In the genomic region with DNA sequence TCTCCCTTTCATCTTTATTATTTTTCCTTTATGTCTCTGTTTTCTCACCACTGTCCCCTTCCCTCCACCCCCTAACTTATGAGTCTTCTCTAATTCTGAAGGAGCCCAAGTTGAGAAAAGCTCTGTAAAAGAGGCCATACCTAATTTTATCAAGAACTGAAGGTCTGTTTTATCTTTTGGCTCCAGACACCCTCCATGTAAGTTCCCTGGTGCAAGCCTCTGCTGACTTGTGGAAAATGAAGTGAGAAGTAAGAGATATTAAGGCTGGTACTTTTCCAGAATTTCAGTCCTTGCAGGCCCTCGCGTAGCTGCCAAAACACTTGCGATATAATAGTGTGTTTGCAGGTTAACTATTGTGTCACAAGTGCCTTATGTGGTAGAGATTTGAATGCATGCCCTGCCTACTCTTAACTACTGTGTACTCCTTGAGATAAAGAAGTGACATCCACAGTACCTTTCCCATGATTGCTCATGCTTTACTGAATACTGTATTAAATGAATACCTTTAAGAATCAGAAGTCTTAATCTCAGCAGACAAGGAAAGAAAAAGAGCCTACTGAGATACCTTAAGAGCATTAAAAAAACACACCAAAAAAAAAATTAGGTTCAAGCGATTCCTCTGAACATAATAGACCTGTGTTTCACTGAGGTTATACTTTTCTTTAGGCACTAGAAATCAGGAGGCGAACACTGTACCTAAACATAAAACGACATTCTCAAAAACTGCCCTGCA, we compare ENCODE assay signal across 13 cellular contexts.
DNase-seq lines count a peak whose midpoint lies in the region; FAIRE-seq and TF ChIP-seq lines count a peak whose summit lies in the region.
"Had no signal": no experiment of that assay in that cellular context is flagged by ENCODE, and none has a peak within 500 bp of the region (broad histone marks: within the 10 kb centered on the region; RNA-seq: fewer than 3 reads in every experiment).

No MANE protein-coding gene starts in this region.

- FAIRE-seq in H54 (lab: Jason Lieb, UNC): no peak

- H3K27me3 ChIP-seq in left ventricle myocardium inferior (ENCODE audit: low read depth): peaks cover 97% of the 10 kb centered on the region
- H3K27me3 ChIP-seq in right atrium auricular region: no peaks in the 10 kb centered on the region
- peaks cover 20 to 28% of the 10 kb centered on the region in 2 donors for H3K27me3 ChIP-seq in stomach smooth muscle (ENCODE audit: control insufficient read depth in 1 of 2, insufficient read depth in 2 of 2, low read length in 2 of 2)
- H3K27me3 ChIP-seq: SJCRH30 had no signal

- H3K9me3 ChIP-seq in left ventricle myocardium inferior (replicated peaks) (no peaks in the 10 kb centered on the region), right atrium auricular region (no peaks in the 10 kb centered on the region), stomach smooth muscle (ENCODE audit: control insufficient read depth in 2 of 2, low read length in 2 of 2) (no peaks in the 10 kb centered on the region)
- H3K9me3 ChIP-seq: SJCRH30 had no signal

- H3K4me1 ChIP-seq in left ventricle myocardium inferior: peaks cover 15% of the 10 kb centered on the region
- H3K4me1 ChIP-seq in right atrium auricular region: peaks cover 0 to 8% of the 10 kb centered on the region in 2 donors
- peaks cover 6% of the 10 kb centered on the region for H3K4me1 ChIP-seq in stomach smooth muscle (ENCODE audit: control insufficient read depth, insufficient read depth, low read length)
- H3K4me1 ChIP-seq: SJCRH30 had no signal

- no peaks in the 10 kb centered on the region for H3K36me3 ChIP-seq in left ventricle myocardium inferior
- no peaks in the 10 kb centered on the region for H3K36me3 ChIP-seq in right atrium auricular region
- H3K36me3 ChIP-seq in stomach smooth muscle (ENCODE audit: control insufficient read depth in 2 of 2, insufficient read depth in 2 of 2, low read length in 2 of 2): no peaks in the 10 kb centered on the region
- H3K36me3 ChIP-seq: SJCRH30 had no signal

- TF ChIP-seq CTCF in left ventricle myocardium inferior (IDR thresholded peaks at IDR 0.05; ENCODE audit: borderline replicate concordance) (no peak), right atrium auricular region (IDR thresholded peaks at IDR 0.05) (no peak), VCaP (conservative IDR thresholded peaks at IDR 0.05) (no peak), foreskin fibroblast (IDR thresholded peaks at IDR 0.05; ENCODE audit: low read depth, low read length) (no peak)

- TF ChIP-seq POLR2A in H54 (IDR thresholded peaks at IDR 0.05; ENCODE audit: low read depth, low read length): no peak

- DNase-seq in left ventricle myocardium inferior (no peak), right atrium auricular region (ENCODE audit: low spot score) (no peak), foreskin fibroblast (no peak), SHP77 (lab: John Stamatoyannopoulos, UW) (no peak), H54 (ENCODE audit: insufficient read length, low spot score) (no peak), NCI-H2196 (lab: John Stamatoyannopoulos, UW; ENCODE audit: unreplicated experiment) (no peak)
- DNase-seq: activated CD8-positive, alpha-beta memory T cell treated with anti-CD3 and anti-CD28 coated beads, Interleukin-2, amount 50 U/mL, for 4 hours; CD4-positive, CD25-positive, alpha-beta regulatory T cell; NCI-H2107 had no signal

- H3K27ac ChIP-seq in left ventricle myocardium inferior (replicated peaks) (no peak overlapping the region), right atrium auricular region (no peak overlapping the region), VCaP (peak overlapping the region; percentile 65), stomach smooth muscle (ENCODE audit: low read length) (no peak overlapping the region)
- H3K27ac ChIP-seq: coronary artery, SJCRH30 had no signal

- H3K9ac ChIP-seq in stomach smooth muscle (ENCODE audit: low read length in 2 of 2): no peak overlapping the region

- H3K4me3 ChIP-seq in left ventricle myocardium inferior (peak overlapping the region; percentile 55), right atrium auricular region (no peak overlapping the region), foreskin fibroblast (ENCODE audit: low read depth in 1 of 2, low read length in 2 of 2) (peak overlapping the region; percentile 49 to 62), stomach smooth muscle (ENCODE audit: low read length in 2 of 2) (peak overlapping the region; percentile 66 to 73)

- intact Hi-C loops in left ventricle myocardium inferior (cut with micrococcal nuclease): no loop called here

Comparison
In these comparisons a context has a peak if more than half of its experiments do, and no peak if none do; other contexts are left out.
1. H3K4me3 ChIP-seq: peak in left ventricle myocardium inferior (single experiment), foreskin fibroblast (2 of 2) and stomach smooth muscle (2 of 2); none in right atrium auricular region (0 of 2).